In the genomic region with DNA sequence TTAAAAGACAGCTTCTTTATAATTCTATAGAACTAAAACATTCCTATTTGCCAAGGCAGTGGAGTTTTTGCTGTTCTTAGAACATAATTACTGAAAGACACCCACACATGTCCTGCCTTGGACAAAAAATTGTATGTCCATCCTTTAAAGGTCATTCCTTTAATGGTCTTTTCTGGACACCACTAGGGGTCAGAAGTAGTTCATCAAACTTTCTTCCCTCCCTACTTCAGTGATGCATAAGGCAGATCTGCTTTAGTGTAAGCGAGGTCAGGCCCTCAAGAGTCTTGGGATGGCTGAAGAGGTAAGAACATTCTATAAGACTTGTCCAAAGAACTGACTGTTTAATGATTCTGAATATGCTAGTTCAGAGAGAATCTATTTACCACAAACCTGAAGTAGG, we compare ENCODE assay signal across 8 cellular contexts. TPM values are rescaled to one million over a fixed set of nuclear protein-coding genes. Genes with fewer than 3 reads are reported as not detected.
DNase-seq lines count a peak whose midpoint lies in the region; ATAC-seq, FAIRE-seq and TF ChIP-seq lines count a peak whose summit lies in the region.

No MANE protein-coding gene starts in this region.

- no peak for TF ChIP-seq EP300 in A549 (IDR thresholded peaks at IDR 0.05)

- H3K27me3 Mint-ChIP-seq in activated T-cell treated with anti-CD3 and anti-CD28 coated beads, Interleukin-2, amount 50 U/mL, for 72 hours (ENCODE audit: low read depth), result no peaks in the 10 kb centered on the region

- H3K36me3 ChIP-seq in iPS DF 6.9 (ENCODE audit: control insufficient read depth, insufficient read depth, low read length), result no peaks in the 10 kb centered on the region

- H3K9me3 ChIP-seq in A549, result no peaks in the 10 kb centered on the region
- no peaks in the 10 kb centered on the region for H3K9me3 ChIP-seq in iPS DF 6.9 (ENCODE audit: control insufficient read depth, insufficient read depth, low read length)

- no peak overlapping the region for H3K4me3 Mint-ChIP-seq in activated T-cell treated with anti-CD3 and anti-CD28 coated beads, Interleukin-2, amount 50 U/mL, for 72 hours

- DNase-seq in A549 (ENCODE audit: low read depth in 1 of 2, low spot score in 1 of 2) (peak; percentile 64 to 80), SW 1271 (lab: John Stamatoyannopoulos, UW) (peak; percentile 56 to 76), iPS DF 6.9 (ENCODE audit: low read depth, low spot score) (peak; percentile 20), DMS153 (lab: John Stamatoyannopoulos, UW) (no peak)
- DNase-seq in activated T-cell treated with anti-CD3 and anti-CD28 coated beads, Interleukin-2, amount 50 U/mL, for 72 hours, result no peak

- TF ChIP-seq POLR2A in A549 (IDR thresholded peaks at IDR 0.05; ENCODE audit: low read length), result no peak

- FAIRE-seq in A549 (lab: Jason Lieb, UNC), result peak; percentile 95

- 0% methylated on average over 1 of the region's 1 CpG for WGBS in A549 (ENCODE audit: missing lambda C conversion rate)
- WGBS in iPS DF 6.9 (ENCODE audit: insufficient coverage, insufficient read length), result no CpG with 5 or more reads among the region's 1 CpG

- H3K27ac Mint-ChIP-seq in activated T-cell treated with anti-CD3 and anti-CD28 coated beads, Interleukin-2, amount 50 U/mL, for 72 hours, result no peak overlapping the region

- TF ChIP-seq CTCF in A549 (IDR thresholded peaks at IDR 0.05), result peak; percentile 79

- ATAC-seq in A549 (peak; percentile 95 to 98), GM18498 (IDR thresholded peaks at IDR 0.05; ENCODE audit: unreplicated experiment) (peak; percentile 71), HG03378 (IDR thresholded peaks at IDR 0.05; ENCODE audit: unreplicated experiment) (peak; percentile 81), GM21786 (IDR thresholded peaks at IDR 0.05; ENCODE audit: unreplicated experiment) (no peak)
- no peak for ATAC-seq in activated T-cell treated with anti-CD3 and anti-CD28 coated beads, Interleukin-2, amount 50 U/mL, for 72 hours (replicated peaks in 1 of 2)

- CTCF ChIA-PET in A549 (lab: Yijun Ruan, JAX), result interaction anchor here (0.6 to 5.6 kb wide), 17 partner anchors 9 to 605 kb away, joined by 3 to 44 read pairs (median 3); no protein-coding TSS in a partner anchor

- no peaks in the 10 kb centered on the region for H3K4me1 Mint-ChIP-seq in activated T-cell treated with anti-CD3 and anti-CD28 coated beads, Interleukin-2, amount 50 U/mL, for 72 hours (ENCODE audit: low read depth)

- H3K4me2 ChIP-seq in A549, result no peak overlapping the region

- H3K4me3 ChIP-seq in A549, result no peak overlapping the region
- no peak overlapping the region for H3K4me3 ChIP-seq in iPS DF 6.9 (ENCODE audit: low read length)

- no peaks in the 10 kb centered on the region for H3K9me3 Mint-ChIP-seq in activated T-cell treated with anti-CD3 and anti-CD28 coated beads, Interleukin-2, amount 50 U/mL, for 72 hours

- H3K4me1 ChIP-seq in A549, result no peaks in the 10 kb centered on the region
- no peaks in the 10 kb centered on the region for H3K4me1 ChIP-seq in iPS DF 6.9 (ENCODE audit: control insufficient read depth, insufficient read depth, low read length)

- POLR2A ChIA-PET in A549 (lab: Yijun Ruan, JAX), result no interaction called here

- no peaks in the 10 kb centered on the region for H3K36me3 Mint-ChIP-seq in activated T-cell treated with anti-CD3 and anti-CD28 coated beads, Interleukin-2, amount 50 U/mL, for 72 hours (ENCODE audit: insufficient read depth in 2 of 2)

- no peaks in the 10 kb centered on the region for H3K27me3 ChIP-seq in iPS DF 6.9 (ENCODE audit: control insufficient read depth, insufficient read depth, low read length)

- peak; percentile 88 to 92 for TF ChIP-seq RAD21 in A549 (conservative IDR thresholded peaks at IDR 0.05 in 1 of 2, IDR thresholded peaks at IDR 0.05 in 1 of 2)

- H3K27ac ChIP-seq in A549 (no peak overlapping the region), iPS DF 6.9 (ENCODE audit: low read length) (no peak overlapping the region)

TF ChIP-seq in A549, 52 proteins besides CTCF, POLR2A, EP300 and RAD21:
- TF ChIP-seq, protein P1, sequence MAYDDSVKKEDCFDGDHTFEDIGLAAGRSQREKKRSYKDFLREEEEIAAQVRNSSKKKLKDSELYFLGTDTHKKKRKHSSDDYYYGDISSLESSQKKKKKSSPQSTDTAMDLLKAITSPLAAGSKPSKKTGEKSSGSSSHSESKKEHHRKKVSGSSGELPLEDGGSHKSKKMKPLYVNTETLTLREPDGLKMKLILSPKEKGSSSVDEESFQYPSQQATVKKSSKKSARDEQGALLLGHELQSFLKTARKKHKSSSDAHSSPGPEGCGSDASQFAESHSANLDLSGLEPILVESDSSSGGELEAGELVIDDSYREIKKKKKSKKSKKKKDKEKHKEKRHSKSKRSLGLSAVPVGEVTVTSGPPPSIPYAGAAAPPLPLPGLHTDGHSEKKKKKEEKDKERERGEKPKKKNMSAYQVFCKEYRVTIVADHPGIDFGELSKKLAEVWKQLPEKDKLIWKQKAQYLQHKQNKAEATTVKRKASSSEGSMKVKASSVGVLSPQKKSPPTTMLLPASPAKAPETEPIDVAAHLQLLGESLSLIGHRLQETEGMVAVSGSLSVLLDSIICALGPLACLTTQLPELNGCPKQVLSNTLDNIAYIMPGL (CRISPR knock-in tag; IDR thresholded peaks at IDR 0.05; ENCODE audit: borderline replicate concordance), result no peak
- TF ChIP-seq, protein P2, sequence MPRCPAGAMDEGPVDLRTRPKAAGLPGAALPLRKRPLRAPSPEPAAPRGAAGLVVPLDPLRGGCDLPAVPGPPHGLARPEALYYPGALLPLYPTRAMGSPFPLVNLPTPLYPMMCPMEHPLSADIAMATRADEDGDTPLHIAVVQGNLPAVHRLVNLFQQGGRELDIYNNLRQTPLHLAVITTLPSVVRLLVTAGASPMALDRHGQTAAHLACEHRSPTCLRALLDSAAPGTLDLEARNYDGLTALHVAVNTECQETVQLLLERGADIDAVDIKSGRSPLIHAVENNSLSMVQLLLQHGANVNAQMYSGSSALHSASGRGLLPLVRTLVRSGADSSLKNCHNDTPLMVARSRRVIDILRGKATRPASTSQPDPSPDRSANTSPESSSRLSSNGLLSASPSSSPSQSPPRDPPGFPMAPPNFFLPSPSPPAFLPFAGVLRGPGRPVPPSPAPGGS (IDR thresholded peaks at IDR 0.05), result no peak
- no peak for TF ChIP-seq FOSB (CRISPR knock-in tag; IDR thresholded peaks at IDR 0.05)
- no peak for TF ChIP-seq HOXB5 (CRISPR knock-in tag; IDR thresholded peaks at IDR 0.05)
- TF ChIP-seq SMC3 (IDR thresholded peaks at IDR 0.05), result peak; percentile 92
TF ChIP-seq in A549: peak in this region for 1.

RNA-seq across cellular contexts. Expression of a gene that starts 4.3 kb away (rescaled TPM):
- polyA plus RNA-seq in A549 (2011; rRNA removed) (not detected in 2 replicates), A549 (2017; fragmentation: RNase III; extraction: RNeasy Plus Mini Kit Qiagen cat#74134 plus additional on column Dnase treatment) (not detected in 3 replicates)
- not detected in 2 replicates for polyA plus RNA-seq in A549 (2012; cell fraction: cytosol; rRNA removed)
- not detected in 2 replicates for polyA plus RNA-seq in A549 (2012; cell fraction: nucleus; rRNA removed)
- polyA minus RNA-seq in A549 (2011; rRNA and poly(A)+ RNA removed), result not detected in 2 replicates
- not detected for total RNA-seq in activated T-cell treated with anti-CD3 and anti-CD28 coated beads, Interleukin-2, amount 50 U/mL, for 72 hours

RNA-seq across cellular contexts. Expression of a gene that starts 22.1 kb away (rescaled TPM):
- polyA plus RNA-seq in A549 (2011; rRNA removed), result 0.30 TPM in 1 of 2 replicates, not detected in the other
- 0.11 TPM in 1 of 2 replicates, not detected in the other for polyA plus RNA-seq in A549 (2012; cell fraction: cytosol; rRNA removed)
- not detected in 2 replicates for polyA plus RNA-seq in A549 (2012; cell fraction: nucleus; rRNA removed)
- not detected in 3 replicates for polyA plus RNA-seq in A549 (2017; fragmentation: RNase III; extraction: RNeasy Plus Mini Kit Qiagen cat#74134 plus additional on column Dnase treatment)
- polyA minus RNA-seq in A549 (2011; rRNA and poly(A)+ RNA removed), result not detected in 2 replicates
- total RNA-seq in activated T-cell treated with anti-CD3 and anti-CD28 coated beads, Interleukin-2, amount 50 U/mL, for 72 hours, result not detected

RNA-seq across cellular contexts. Expression of a gene that starts 29.5 kb away (rescaled TPM):
- polyA plus RNA-seq in A549 (2011; rRNA removed), result not detected in 2 replicates
- not detected in 2 replicates for polyA plus RNA-seq in A549 (2012; cell fraction: cytosol; rRNA removed)
- polyA plus RNA-seq in A549 (2012; cell fraction: nucleus; rRNA removed), result not detected in 2 replicates
- not detected in 3 replicates for polyA plus RNA-seq in A549 (2017; fragmentation: RNase III; extraction: RNeasy Plus Mini Kit Qiagen cat#74134 plus additional on column Dnase treatment)
- not detected in 2 replicates for polyA minus RNA-seq in A549 (2011; rRNA and poly(A)+ RNA removed)
- total RNA-seq in activated T-cell treated with anti-CD3 and anti-CD28 coated beads, Interleukin-2, amount 50 U/mL, for 72 hours, result under 1 TPM in 1 of 2 donors, not detected in 1; 0.46 TPM

RNA-seq across cellular contexts. Expression of a gene that starts 44.9 kb away (rescaled TPM):
- polyA plus RNA-seq in A549 (2011; rRNA removed) (not detected in 2 replicates), A549 (2017; fragmentation: RNase III; extraction: RNeasy Plus Mini Kit Qiagen cat#74134 plus additional on column Dnase treatment) (not detected in 3 replicates)
- not detected in 2 replicates for polyA plus RNA-seq in A549 (2012; cell fraction: cytosol; rRNA removed)
- polyA plus RNA-seq in A549 (2012; cell fraction: nucleus; rRNA removed), result not detected in 2 replicates
- 0.63 TPM in 1 of 2 replicates, not detected in the other for polyA minus RNA-seq in A549 (2011; rRNA and poly(A)+ RNA removed)
- total RNA-seq in activated T-cell treated with anti-CD3 and anti-CD28 coated beads, Interleukin-2, amount 50 U/mL, for 72 hours, result not detected

RNA-seq across cellular contexts. Expression of a gene that starts 49.8 kb away (rescaled TPM):
- polyA plus RNA-seq in A549 (2011; rRNA removed), result not detected in 2 replicates
- polyA plus RNA-seq in A549 (2012; cell fraction: cytosol; rRNA removed), result 0.08 TPM in 1 of 2 replicates, not detected in the other
- polyA plus RNA-seq in A549 (2012; cell fraction: nucleus; rRNA removed), result not detected in 2 replicates
- polyA plus RNA-seq in A549 (2017; fragmentation: RNase III; extraction: RNeasy Plus Mini Kit Qiagen cat#74134 plus additional on column Dnase treatment), result not detected in 3 replicates
- not detected in 2 replicates for polyA minus RNA-seq in A549 (2011; rRNA and poly(A)+ RNA removed)
- not detected for total RNA-seq in activated T-cell treated with anti-CD3 and anti-CD28 coated beads, Interleukin-2, amount 50 U/mL, for 72 hours

Comparison
In these comparisons a context has a peak if more than half of its experiments do, and no peak if none do; other contexts are left out.
1. ATAC-seq: peak in A549 (2 of 2), GM18498 (single experiment) and HG03378 (single experiment); none in activated T-cell treated with anti-CD3 and anti-CD28 coated beads, Interleukin-2, amount 50 U/mL, for 72 hours (0 of 2) and GM21786 (single experiment).
2. DNase-seq: peak in A549 (2 of 2), SW 1271 (2 of 2) and iPS DF 6.9 (single experiment); none in activated T-cell treated with anti-CD3 and anti-CD28 coated beads, Interleukin-2, amount 50 U/mL, for 72 hours (0 of 2) and DMS153 (single experiment).